ENCODE assay signal across 8 cellular contexts in genomic region chr16:68091604-68092261, GRCh38. TPM values are rescaled to one million over a fixed set of nuclear protein-coding genes. Genes with fewer than 3 reads are reported as not detected.
DNase-seq lines count a peak whose midpoint lies in the region; ATAC-seq and TF ChIP-seq lines count a peak whose summit lies in the region.

No MANE protein-coding gene starts in this region.

- no peaks in the 10 kb centered on the region for H3K27me3 ChIP-seq in SJCRH30
- no peaks in the 10 kb centered on the region for H3K27me3 ChIP-seq in stomach

- WGBS in stomach, 5 donors: 88 to 98% (median 94%) methylated on average over 5 of the region's 5 CpGs

- H3K36me3 ChIP-seq in SJCRH30: no peaks in the 10 kb centered on the region
- H3K36me3 ChIP-seq in stomach: no peaks in the 10 kb centered on the region

- H3K27me3 Mint-ChIP-seq in HFFc6 (ENCODE audit: insufficient read depth) (no peaks in the 10 kb centered on the region; the same call in 1 of the 2 replicates), immature natural killer cell (ENCODE audit: low read depth in 3 of 3) (no peaks in the 10 kb centered on the region)

- no peak for TF ChIP-seq POLR2A in stomach (IDR thresholded peaks at IDR 0.05)

- DNase-seq in AG20443 (ENCODE audit: low spot score) (peak; percentile 14), HFFc6 (peak; percentile 52), SJCRH30 (peak; percentile 16 to 57), immature natural killer cell (no peak), stomach (no peak), GM03348 (ENCODE audit: low spot score) (no peak), NCI-H524 (lab: John Stamatoyannopoulos, UW) (no peak)

- H3K27ac ChIP-seq in SJCRH30: no peak overlapping the region
- H3K27ac ChIP-seq in stomach: no peak overlapping the region

- peaks cover 2% of the 10 kb centered on the region for H3K9me3 Mint-ChIP-seq in HFFc6
- no peaks in the 10 kb centered on the region for H3K9me3 Mint-ChIP-seq in immature natural killer cell

- H3K27ac Mint-ChIP-seq in HFFc6: peak overlapping the region; percentile 83
- H3K27ac Mint-ChIP-seq in immature natural killer cell: peak overlapping the region; percentile 36 to 90 (median 80)

- no peak for ATAC-seq in GM18517 (IDR thresholded peaks at IDR 0.05; ENCODE audit: unreplicated experiment)

- H3K4me3 Mint-ChIP-seq in HFFc6: peak overlapping the region; percentile 39
- peak overlapping the region; percentile 15 to 66 (median 41) for H3K4me3 Mint-ChIP-seq in immature natural killer cell

- H3K4me3 ChIP-seq in SJCRH30 (no peak overlapping the region), stomach (no peak overlapping the region)

- peaks cover 77% of the 10 kb centered on the region for H3K4me1 Mint-ChIP-seq in HFFc6 (ENCODE audit: low read depth)
- H3K4me1 Mint-ChIP-seq in immature natural killer cell: peaks cover 86 to 96% of the 10 kb centered on the region in 2 donors

- H3K4me1 ChIP-seq in SJCRH30: peaks cover 7% of the 10 kb centered on the region; the same call in 1 of the 2 replicates
- H3K4me1 ChIP-seq in stomach: peaks cover 32 to 97% (median 65%) of the 10 kb centered on the region in 4 donors

- H3K36me3 Mint-ChIP-seq in HFFc6 (ENCODE audit: low read depth): peaks cover 3% of the 10 kb centered on the region; the same call in 1 of the 2 replicates
- H3K36me3 Mint-ChIP-seq in immature natural killer cell: no peaks in the 10 kb centered on the region

- TF ChIP-seq CTCF in HFFc6 (IDR thresholded peaks at IDR 0.05): no peak
- no peak for TF ChIP-seq CTCF in stomach (IDR thresholded peaks at IDR 0.05)

- TF ChIP-seq EP300 in stomach (IDR thresholded peaks at IDR 0.05): no peak

- intact Hi-C loops in stomach (cut with DNase I; ENCODE audit: low total_unique reads): loop anchor here (10.0 kb wide), 1 partner anchor 133 kb away; no protein-coding TSS in a partner anchor

- H3K9me3 ChIP-seq in SJCRH30 (replicated peaks): no peaks in the 10 kb centered on the region; the same call in 1 of the 2 replicates
- no peaks in the 10 kb centered on the region for H3K9me3 ChIP-seq in stomach

RNA-seq across cellular contexts. Expression of gene NFATC3, which starts 6.6 kb away (rescaled TPM):
- 10 to 100 TPM; 17.2 to 20.7 (median 19.9) TPM for total RNA-seq in HFFc6 (2021; fragmentation: NEBNext Ultra II Directional; extraction: Animal tissue kit (Norgen Biotek cat#: 25700))
- 52.7 and 53.9 TPM in 2 replicates for total RNA-seq in SJCRH30 (2014; rRNA removed; shearing (Covaris generic))
- 100 to 1,000 TPM in 2 of 3 donors, 10 to 100 TPM in 1; 66.5 to 160 (median 119) TPM for polyA plus RNA-seq in immature natural killer cell
- 100 to 1,000 TPM in 2 of 5 donors, 10 to 100 TPM in 3; 20.1 to 385 (median 23.9) TPM for total RNA-seq in stomach
- 1 to 10 TPM; 5.5 to 5.8 (median 5.6) TPM for polyA plus RNA-seq in stomach

Comparison
In these comparisons a context has a peak if more than half of its experiments do, and no peak if none do; other contexts are left out.
1. DNase-seq: peak in AG20443 (single experiment), HFFc6 (single experiment) and SJCRH30 (2 of 2); none in immature natural killer cell (0 of 3), stomach (single experiment), GM03348 (single experiment) and NCI-H524 (0 of 2).